ENCODE assay signal across 1 cellular context in the genomic region with DNA sequence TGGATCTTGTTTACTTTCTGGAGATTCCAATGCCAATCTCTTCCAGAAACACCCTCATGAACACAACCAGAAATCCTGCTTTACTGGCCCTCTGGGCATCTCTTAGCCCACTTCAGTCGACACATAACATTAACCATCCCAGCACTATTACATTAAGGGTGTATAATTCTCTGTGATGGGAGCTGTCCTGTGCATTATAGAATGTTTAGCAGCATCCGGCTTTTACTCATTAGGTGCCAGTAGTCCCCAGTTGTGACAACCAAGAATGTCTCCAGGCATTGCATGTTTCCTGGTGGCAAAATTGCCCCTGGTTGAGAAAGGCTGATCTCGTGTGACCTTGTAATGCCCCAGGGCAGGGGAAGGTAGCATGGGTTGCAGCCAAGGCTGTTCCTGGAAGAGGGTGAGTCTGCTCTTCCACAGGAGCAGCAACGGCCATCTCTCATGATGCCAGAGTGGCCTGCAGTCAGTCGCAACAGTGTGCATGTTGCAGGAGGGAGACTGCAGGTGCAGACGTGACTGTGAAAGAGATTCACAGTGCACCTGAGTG.
TF ChIP-seq lines count a peak whose summit lies in the region.

No MANE protein-coding gene starts in this region.

TF ChIP-seq in SK-N-SH, 30 proteins besides CTCF, POLR2A, EP300 and RAD21 (continued from another document):
- TF ChIP-seq MXI1 (IDR thresholded peaks at IDR 0.05; ENCODE audit: low read depth, low read length) (0 out of 2 replicates have a peak, but pooled peaks have one; percentile 21), RFX5 (IDR thresholded peaks at IDR 0.05; ENCODE audit: low read length) (no peak), TAF1 (IDR thresholded peaks at IDR 0.05; ENCODE audit: borderline replicate concordance, low read depth, low read length) (no peak)
